Comparison of ENCODE assay signal across 11 cellular contexts in the genomic region with DNA sequence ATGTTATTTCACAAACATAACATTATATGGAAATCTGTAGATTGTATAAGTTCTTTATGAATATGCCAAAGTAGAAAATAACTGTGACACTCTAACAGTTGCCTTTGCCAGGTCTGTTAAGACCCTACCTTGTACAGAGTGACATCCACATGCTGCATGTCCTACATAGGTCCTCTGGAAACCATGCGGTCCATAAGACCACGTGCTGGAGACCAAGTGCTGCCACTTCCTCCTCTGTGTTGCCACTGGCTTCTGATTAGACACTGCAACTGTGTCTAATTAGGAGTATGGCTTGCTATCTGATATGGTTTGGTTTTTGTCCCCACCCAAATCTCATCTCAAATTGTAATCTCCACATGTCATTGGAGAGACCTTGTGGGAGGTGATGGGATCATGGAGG.
"Had no signal": no experiment of that assay in that cellular context is flagged by ENCODE, and none has a peak within 500 bp of the region (broad histone marks: within the 10 kb centered on the region; RNA-seq: fewer than 3 reads in every experiment).

No MANE protein-coding gene starts in this region.

- H3K9ac ChIP-seq: GM23248 had no signal

- FAIRE-seq: H1, H54 had no signal

- H3K36me3 ChIP-seq: HAP-1 had no signal

- H3K4me1 ChIP-seq: HAP-1 had no signal

- H3K4me3 ChIP-seq: GM23248, GM23338, HAP-1 had no signal

- H3K9me3 ChIP-seq: HAP-1 had no signal

- H3K27ac ChIP-seq: GM23248 had no signal

- ATAC-seq: GM23338, HCT116 had no signal

- H2AFZ ChIP-seq: GM23248, GM23338 had no signal

- H3K4me2 ChIP-seq: GM23338 had no signal

- DNase-seq: GM23248, GOT3, H7, H9, HCEC 1CT, HFFc6 had no signal
